ENCODE assay signal across 1 cellular context in genomic region chr7:130381468-130382312, GRCh38.
TF ChIP-seq lines count a peak whose summit lies in the region.

No MANE protein-coding gene starts in this region.

TF ChIP-seq in HepG2, 621 proteins besides CTCF, POLR2A, EP300 and RAD21:
- no peak for TF ChIP-seq ZFP36L2 (CRISPR knock-in tag; IDR thresholded peaks at IDR 0.05)
- no peak for TF ChIP-seq ZNF672 (CRISPR knock-in tag; IDR thresholded peaks at IDR 0.05)
- TF ChIP-seq ZNF788 (CRISPR knock-in tag; IDR thresholded peaks at IDR 0.05; ENCODE audit: borderline replicate concordance) = no peak
- TF ChIP-seq ZNF17 (CRISPR knock-in tag; IDR thresholded peaks at IDR 0.05) = no peak
- TF ChIP-seq ZBTB33 (CRISPR knock-in tag; IDR thresholded peaks at IDR 0.05) = peak; percentile 96
- TF ChIP-seq NAIF1 (CRISPR knock-in tag; IDR thresholded peaks at IDR 0.05; ENCODE audit: borderline replicate concordance) = no peak
- TF ChIP-seq GLMP (CRISPR knock-in tag; IDR thresholded peaks at IDR 0.05; ENCODE audit: borderline replicate concordance) = no peak
- TF ChIP-seq ZNF205 (CRISPR knock-in tag; IDR thresholded peaks at IDR 0.05) = no peak
- TF ChIP-seq ZBED4 (CRISPR knock-in tag; IDR thresholded peaks at IDR 0.05; ENCODE audit: borderline replicate concordance) = no peak
- no peak for TF ChIP-seq SNAPC5 (CRISPR knock-in tag; IDR thresholded peaks at IDR 0.05; ENCODE audit: borderline replicate concordance)
- TF ChIP-seq ARID4A (CRISPR knock-in tag; IDR thresholded peaks at IDR 0.05; ENCODE audit: borderline replicate concordance) = no peak
- TF ChIP-seq BRD4 (CRISPR knock-in tag; IDR thresholded peaks at IDR 0.05) = no peak
- no peak for TF ChIP-seq TBL1XR1 (IDR thresholded peaks at IDR 0.05; ENCODE audit: borderline replicate concordance, low read length, partially characterized antibody)
- TF ChIP-seq HOXA3 (CRISPR knock-in tag; IDR thresholded peaks at IDR 0.05) = 0 out of 2 replicates have a peak, but pooled peaks have one; percentile 34
- TF ChIP-seq DPF2 (CRISPR knock-in tag; IDR thresholded peaks at IDR 0.05; ENCODE audit: borderline replicate concordance, low read depth) = no peak
- no peak for TF ChIP-seq ZNF790 (CRISPR knock-in tag; IDR thresholded peaks at IDR 0.05; ENCODE audit: borderline replicate concordance)
- no peak for TF ChIP-seq ESRRA (CRISPR knock-in tag; IDR thresholded peaks at IDR 0.05; ENCODE audit: low read depth)
- TF ChIP-seq GATAD2A (CRISPR knock-in tag; IDR thresholded peaks at IDR 0.05) = no peak
- TF ChIP-seq ZBTB38 (CRISPR knock-in tag; IDR thresholded peaks at IDR 0.05) = peak; percentile 55; the same call in 1 of the 2 replicates
- no peak for TF ChIP-seq ZFYVE20 (CRISPR knock-in tag; IDR thresholded peaks at IDR 0.05; ENCODE audit: borderline replicate concordance, low read depth)
- TF ChIP-seq MNT (IDR thresholded peaks at IDR 0.05) = peak; percentile 41
- TF ChIP-seq GPBP1L1 (CRISPR knock-in tag; IDR thresholded peaks at IDR 0.05) = no peak
- TF ChIP-seq AKAP8 (CRISPR knock-in tag; IDR thresholded peaks at IDR 0.05) = no peak
